In genomic region chr10:117363027-117363426, GRCh38 we compare ENCODE assay signal across 10 cellular contexts. TPM values are rescaled to one million over a fixed set of nuclear protein-coding genes. Genes with fewer than 3 reads are reported as not detected.
A peak's percentile ranks its signal among the peaks of the same experiment; 100 is the strongest.
DNase-seq lines count a peak whose midpoint lies in the region; ATAC-seq, FAIRE-seq and TF ChIP-seq lines count a peak whose summit lies in the region.
"Had no signal": no experiment of that assay in that cellular context is flagged by ENCODE, and none has a peak within 500 bp of the region (broad histone marks: within the 10 kb centered on the region; RNA-seq: fewer than 3 reads in every experiment).

No MANE protein-coding gene starts in this region.

- dilution Hi-C loops in keratinocyte (cut with MboI; ENCODE audit: extremely low pct_ligation_motif_present, low sequenced_read_pairs): no loop called here

- no peaks in the 10 kb centered on the region for H3K9me3 ChIP-seq in keratinocyte (ENCODE audit: control insufficient read depth, low read depth, low read length)
- H3K9me3 ChIP-seq: upper lobe of right lung had no signal

- peaks cover 2% of the 10 kb centered on the region for H3K9me1 ChIP-seq in keratinocyte (ENCODE audit: control insufficient read depth, extremely low read depth, insufficient read depth, low read length)

- H3K4me1 ChIP-seq in keratinocyte (ENCODE audit: control insufficient read depth, extremely low read depth, insufficient read depth, low read length): peaks cover 74% of the 10 kb centered on the region

- H2AFZ ChIP-seq in keratinocyte (ENCODE audit: control insufficient read depth, low read length): no peak overlapping the region

- H3K27me3 ChIP-seq in keratinocyte (ENCODE audit: control insufficient read depth, extremely low read depth, insufficient read depth, low read length): no peaks in the 10 kb centered on the region
- H3K27me3 ChIP-seq: upper lobe of right lung had no signal

- H4K20me1 ChIP-seq in keratinocyte (ENCODE audit: control insufficient read depth, extremely low read depth, insufficient read depth, low read length): peaks cover 5% of the 10 kb centered on the region

- no peaks in the 10 kb centered on the region for H3K36me3 ChIP-seq in keratinocyte (ENCODE audit: control insufficient read depth in 2 of 2, extremely low read depth in 1 of 2, insufficient read depth in 2 of 2, low read length in 2 of 2)
- H3K36me3 ChIP-seq: upper lobe of right lung had no signal

- peak overlapping the region; percentile 59 for H3K4me2 ChIP-seq in keratinocyte (ENCODE audit: control insufficient read depth, extremely low read depth, insufficient read depth, low read depth, low read length)

- ATAC-seq in GM18520 (IDR thresholded peaks at IDR 0.05; ENCODE audit: unreplicated experiment) (peak; percentile 57), HG02642 (IDR thresholded peaks at IDR 0.05; ENCODE audit: poor library complexity, unreplicated experiment) (peak; percentile 40)
- ATAC-seq: upper lobe of right lung had no signal

- peak; percentile 71 for FAIRE-seq in keratinocyte (lab: Jason Lieb, UNC)

- DNase-seq in NCI-H526 (lab: John Stamatoyannopoulos, UW): peak; percentile 59 to 63
- DNase-seq in keratinocyte (ENCODE audit: low read depth, low spot score): no peak
- no peak for DNase-seq in NCI-H226
- DNase-seq in NCI-H1436 treated with DMSO at 0.1 percent for 48 hours (lab: John Stamatoyannopoulos, UW): no peak
- DNase-seq in LoVo (ENCODE audit: low spot score): no peak
- no peak for DNase-seq in COR-L47 (lab: John Stamatoyannopoulos, UW)
- DNase-seq: upper lobe of right lung had no signal

- H3K4me3 ChIP-seq in keratinocyte (ENCODE audit: control insufficient read depth in 2 of 3, extremely low read depth in 1 of 3, insufficient read depth in 2 of 3, low read depth in 1 of 3, low read length in 3 of 3): peak overlapping the region in 1 of 3 experiments; percentile 39
- H3K4me3 ChIP-seq: lung, upper lobe of right lung had no signal

- no peak overlapping the region for H3K9ac ChIP-seq in keratinocyte (ENCODE audit: control insufficient read depth, extremely low read depth, insufficient read depth, low read length)

- TF ChIP-seq CTCF in keratinocyte (optimal IDR thresholded peaks at IDR 0.05 in 1 of 3, IDR thresholded peaks at IDR 0.05 in 1 of 3, conservative IDR thresholded peaks at IDR 0.05 in 1 of 3; ENCODE audit: extremely low read depth in 1 of 3, insufficient read depth in 2 of 3, low read length in 3 of 3): no peak

- peaks cover 93% of the 10 kb centered on the region for H3K79me2 ChIP-seq in keratinocyte (ENCODE audit: control insufficient read depth, insufficient read depth, low read length)

- H3K27ac ChIP-seq in keratinocyte (ENCODE audit: control insufficient read depth, insufficient read depth, low read length): peak overlapping the region; percentile 59
- H3K27ac ChIP-seq: upper lobe of right lung had no signal

RNA-seq across cellular contexts. Expression of gene PDZD8, which starts 12.2 kb away (rescaled TPM):
- polyA plus RNA-seq in keratinocyte: 17.6 to 30.7 TPM (median 24.3 TPM) in 3 replicates
- 30.8 TPM for polyA plus RNA-seq in keratinocyte (2011; ENCODE audit: low read depth)
- 15.8 and 27.3 TPM in 2 replicates for polyA plus RNA-seq in keratinocyte (2011; cell fraction: cytosol; rRNA removed)
- 25.9 and 31.7 TPM in 2 replicates for polyA plus RNA-seq in keratinocyte (2011; cell fraction: nucleus; rRNA removed)
- polyA plus RNA-seq in keratinocyte (2012; ENCODE audit: low replicate concordance): 16.3 and 23.7 TPM in 2 replicates
- 19.2 to 106 TPM (median 63.8 TPM) in 3 replicates for polyA minus RNA-seq in keratinocyte
- 34.1 TPM for polyA minus RNA-seq in keratinocyte (2011; cell fraction: cytosol; rRNA and poly(A)+ RNA removed)
- 60.1 and 141 TPM in 2 replicates for polyA minus RNA-seq in keratinocyte (2011; cell fraction: nucleus; rRNA and poly(A)+ RNA removed)

Comparison
In these comparisons a context has a peak if more than half of its experiments do, and no peak if none do; other contexts are left out.
1. DNase-seq: peak in NCI-H526 (2 of 2); none in keratinocyte (single experiment), NCI-H226 (single experiment), NCI-H1436 treated with DMSO at 0.1 percent for 48 hours (single experiment), LoVo (single experiment) and COR-L47 (single experiment).